ENCODE assay signal across 12 cellular contexts in genomic region chr2:45813003-45813601, GRCh38.
DNase-seq lines count a peak whose midpoint lies in the region; ATAC-seq and TF ChIP-seq lines count a peak whose summit lies in the region.
"Had no signal": no experiment of that assay in that cellular context is flagged by ENCODE, and none has a peak within 500 bp of the region (broad histone marks: within the 10 kb centered on the region; RNA-seq: fewer than 3 reads in every experiment).

No MANE protein-coding gene starts in this region.

- no peak overlapping the region for H3K4me3 ChIP-seq in skeletal muscle tissue (ENCODE audit: low read length in 3 of 3)

- H3K9me3 ChIP-seq in skeletal muscle tissue (ENCODE audit: control insufficient read depth in 3 of 3, low read length in 3 of 3) = no peaks in the 10 kb centered on the region

- peak overlapping the region in 2 of 3 donors; percentile 2 to 26 for H3K9ac ChIP-seq in skeletal muscle tissue (ENCODE audit: low read depth in 1 of 3, low read length in 3 of 3)

- peaks cover 23 to 35% (median 25%) of the 10 kb centered on the region in 3 donors for H3K4me1 ChIP-seq in skeletal muscle tissue (ENCODE audit: control insufficient read depth in 3 of 3, insufficient read depth in 3 of 3, low read length in 3 of 3)

- ATAC-seq in SK-N-SH treated with all-trans-retinoic acid at 6 μM for 48 hours (peak; percentile 68), left cardiac atrium (peak; percentile 40 to 66), HG02571 (IDR thresholded peaks at IDR 0.05; ENCODE audit: unreplicated experiment) (no peak)

- H3K27ac ChIP-seq in skeletal muscle tissue (ENCODE audit: low read depth, low read length) = peak overlapping the region; percentile 64
- H3K27ac ChIP-seq: epithelial cell of prostate, HL-60 had no signal

- no peaks in the 10 kb centered on the region for H3K36me3 ChIP-seq in skeletal muscle tissue (ENCODE audit: control insufficient read depth in 3 of 3, insufficient read depth in 3 of 3, low read length in 3 of 3)

- peak in 2 of 3 experiments; percentile 34 to 87 for DNase-seq in NCI-H1417 (lab: John Stamatoyannopoulos, UW)
- no peak for DNase-seq in NCI-H1417 treated with DMSO at 0.1 percent for 48 hours (lab: John Stamatoyannopoulos, UW)
- DNase-seq in left cardiac atrium = peak; percentile 60
- DNase-seq in activated effector memory CD4-positive, alpha-beta T cell treated with Interleukin-2 at 50 U/mL for 16 hours = no peak
- no peak for DNase-seq in AG08395 (ENCODE audit: low spot score)
- DNase-seq: NCI-H774; stimulated activated CD4-positive, alpha-beta T cell treated with anti-CD3 and anti-CD28 coated beads, Interleukin-1b, Interleukin-23, amount 100 ng/mL, for 48 hours had no signal

- intact Hi-C loops in left cardiac atrium (cut with DNase I) = no loop called here

- H3K27me3 ChIP-seq in skeletal muscle tissue (ENCODE audit: control insufficient read depth in 3 of 3, insufficient read depth in 3 of 3, low read length in 3 of 3) = no peaks in the 10 kb centered on the region

TF ChIP-seq in SK-N-SH treated with all-trans-retinoic acid at 6 μM for 48 hours, 23 proteins besides CTCF, POLR2A, EP300 and RAD21:
- 0 out of 2 replicates have a peak, but pooled peaks have one; percentile 8 for TF ChIP-seq ZNF8 (CRISPR knock-in tag; IDR thresholded peaks at IDR 0.05)
- TF ChIP-seq CSDC2 (CRISPR knock-in tag; IDR thresholded peaks at IDR 0.05) = no peak
- TF ChIP-seq, protein P1, sequence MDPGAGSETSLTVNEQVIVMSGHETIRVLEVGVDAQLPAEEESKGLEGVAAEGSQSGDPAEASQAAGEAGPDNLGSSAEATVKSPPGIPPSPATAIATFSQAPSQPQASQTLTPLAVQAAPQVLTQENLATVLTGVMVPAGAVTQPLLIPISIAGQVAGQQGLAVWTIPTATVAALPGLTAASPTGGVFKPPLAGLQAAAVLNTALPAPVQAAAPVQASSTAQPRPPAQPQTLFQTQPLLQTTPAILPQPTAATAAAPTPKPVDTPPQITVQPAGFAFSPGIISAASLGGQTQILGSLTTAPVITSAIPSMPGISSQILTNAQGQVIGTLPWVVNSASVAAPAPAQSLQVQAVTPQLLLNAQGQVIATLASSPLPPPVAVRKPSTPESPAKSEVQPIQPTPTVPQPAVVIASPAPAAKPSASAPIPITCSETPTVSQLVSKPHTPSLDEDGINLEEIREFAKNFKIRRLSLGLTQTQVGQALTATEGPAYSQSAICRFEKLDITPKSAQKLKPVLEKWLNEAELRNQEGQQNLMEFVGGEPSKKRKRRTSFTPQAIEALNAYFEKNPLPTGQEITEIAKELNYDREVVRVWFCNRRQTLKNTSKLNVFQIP (CRISPR knock-in tag; IDR thresholded peaks at IDR 0.05; ENCODE audit: borderline replicate concordance, low read depth) = no peak
- TF ChIP-seq ZNF565 (CRISPR knock-in tag; conservative IDR thresholded peaks at IDR 0.05; ENCODE audit: low read depth) = no peak
- TF ChIP-seq ZFP3 (CRISPR knock-in tag; IDR thresholded peaks at IDR 0.05) = peak; percentile 59; the same call in 1 of the 2 replicates
- TF ChIP-seq ISL1 (CRISPR knock-in tag; IDR thresholded peaks at IDR 0.05) = peak; percentile 78
- peak; percentile 86; the same call in 1 of the 2 replicates for TF ChIP-seq SNAI2 (CRISPR knock-in tag; IDR thresholded peaks at IDR 0.05)
- TF ChIP-seq ZNF70 (CRISPR knock-in tag; IDR thresholded peaks at IDR 0.05) = peak; percentile 0; the same call in 1 of the 2 replicates
- no peak for TF ChIP-seq ARNTL (CRISPR knock-in tag; IDR thresholded peaks at IDR 0.05; ENCODE audit: borderline replicate concordance, low read depth)
- no peak for TF ChIP-seq BACH2 (CRISPR knock-in tag; IDR thresholded peaks at IDR 0.05; ENCODE audit: borderline replicate concordance)
- TF ChIP-seq ZFP30 (CRISPR knock-in tag; IDR thresholded peaks at IDR 0.05) = no peak
- peak; percentile 75; the same call in 1 of the 2 replicates for TF ChIP-seq TSHZ2 (CRISPR knock-in tag; IDR thresholded peaks at IDR 0.05)
- TF ChIP-seq PATZ1 (CRISPR knock-in tag; IDR thresholded peaks at IDR 0.05; ENCODE audit: borderline replicate concordance) = no peak
- peak; percentile 13; the same call in 1 of the 2 replicates for TF ChIP-seq ESRRG (CRISPR knock-in tag; IDR thresholded peaks at IDR 0.05)
- peak; percentile 13; the same call in 1 of the 2 replicates for TF ChIP-seq GLIS3 (CRISPR knock-in tag; IDR thresholded peaks at IDR 0.05)
- TF ChIP-seq CREB5 (CRISPR knock-in tag; IDR thresholded peaks at IDR 0.05; ENCODE audit: low read depth) = peak; percentile 87

Comparison
In these comparisons a context has a peak if more than half of its experiments do, and no peak if none do; other contexts are left out.
1. DNase-seq: peak in NCI-H1417 (2 of 3) and left cardiac atrium (single experiment); none in NCI-H1417 treated with DMSO at 0.1 percent for 48 hours (single experiment), activated effector memory CD4-positive, alpha-beta T cell treated with Interleukin-2 at 50 U/mL for 16 hours (single experiment) and AG08395 (single experiment).